ENCODE assay signal across 8 cellular contexts in the genomic region with DNA sequence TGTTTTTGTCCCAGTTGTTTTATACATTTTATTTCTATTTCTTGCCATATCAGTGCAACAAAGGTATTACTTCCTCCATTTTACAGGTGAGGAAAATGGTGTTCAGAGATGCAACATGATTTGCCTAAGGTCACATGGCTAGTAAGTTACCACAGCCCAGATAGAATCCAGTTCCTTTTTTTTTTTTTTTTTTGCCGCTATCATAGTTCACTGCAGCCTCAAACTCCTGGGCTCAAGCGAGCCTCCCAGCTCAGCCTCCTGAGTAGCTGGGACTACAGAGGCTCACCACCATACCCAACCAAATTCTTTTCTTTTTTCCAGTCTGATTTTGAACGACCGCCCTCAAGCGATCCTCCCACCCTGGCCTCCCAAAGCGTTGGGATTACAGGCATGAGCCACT. TPM values are rescaled to one million over a fixed set of nuclear protein-coding genes. Genes with fewer than 3 reads are reported as not detected.
DNase-seq lines count a peak whose midpoint lies in the region; ATAC-seq, FAIRE-seq and TF ChIP-seq lines count a peak whose summit lies in the region.

No MANE protein-coding gene starts in this region.

- no peaks in the 10 kb centered on the region for H4K20me1 ChIP-seq in GM23248 (ENCODE audit: insufficient read depth)
- H4K20me1 ChIP-seq in SU-DHL-6 (ENCODE audit: low read depth, low read length): no peaks in the 10 kb centered on the region

- H3K9ac ChIP-seq in GM23248 (no peak overlapping the region), SU-DHL-6 (ENCODE audit: low read length) (peak overlapping the region; percentile 96), kidney (ENCODE audit: low read length in 2 of 2) (no peak overlapping the region)

- H3K4me3 ChIP-seq in BE2C (ENCODE audit: low read depth, low read length) (peak overlapping the region; percentile 71), GM23248 (peak overlapping the region; percentile 94), SU-DHL-6 (ENCODE audit: insufficient read depth, low read length, poor library complexity, severe bottlenecking) (peak overlapping the region; percentile 71), kidney (ENCODE audit: low read length in 2 of 2) (peak overlapping the region; percentile 21 to 70), small intestine (ENCODE audit: low read depth in 1 of 2, low read length in 2 of 2) (peak overlapping the region in 1 of 2 donors; percentile 86)

- H3K27me3 ChIP-seq in BE2C (no peaks in the 10 kb centered on the region; the same call in 1 of the 2 replicates), GM23248 (replicated peaks; ENCODE audit: insufficient read depth) (0 out of 2 replicates have a peak, but pooled peaks cover 5% of the 10 kb centered on the region), SU-DHL-6 (ENCODE audit: low read length) (no peaks in the 10 kb centered on the region), small intestine (ENCODE audit: control insufficient read depth in 2 of 2, insufficient read depth in 2 of 2, low read length in 2 of 2) (no peaks in the 10 kb centered on the region)

- no peaks in the 10 kb centered on the region for H3K36me3 ChIP-seq in BE2C
- no peaks in the 10 kb centered on the region for H3K36me3 ChIP-seq in GM23248 (ENCODE audit: low read depth)
- peaks cover 3% of the 10 kb centered on the region; the same call in 1 of the 2 replicates for H3K36me3 ChIP-seq in SU-DHL-6 (ENCODE audit: low read length)
- no peaks in the 10 kb centered on the region for H3K36me3 ChIP-seq in kidney (ENCODE audit: control insufficient read depth in 1 of 2, insufficient read depth in 2 of 2, low read length in 2 of 2)
- H3K36me3 ChIP-seq in small intestine (ENCODE audit: control insufficient read depth in 2 of 2, insufficient read depth in 2 of 2, low read length in 2 of 2): no peaks in the 10 kb centered on the region

- H3K4me1 ChIP-seq in BE2C (no peaks in the 10 kb centered on the region), GM23248 (ENCODE audit: insufficient read depth) (no peaks in the 10 kb centered on the region), kidney (ENCODE audit: control insufficient read depth in 1 of 2, insufficient read depth in 1 of 2, low read depth in 1 of 2, low read length in 2 of 2) (peaks cover 0 to 5% of the 10 kb centered on the region in 2 donors), small intestine (ENCODE audit: control insufficient read depth in 2 of 2, insufficient read depth in 1 of 2, low read depth in 1 of 2, low read length in 1 of 2) (peaks cover 0 to 8% of the 10 kb centered on the region in 2 donors)

- H3K9me2 ChIP-seq in GM23248 (ENCODE audit: insufficient read depth) (no peaks in the 10 kb centered on the region), SU-DHL-6 (replicated peaks; ENCODE audit: insufficient read depth, low read length) (no peaks in the 10 kb centered on the region)

- H2AFZ ChIP-seq in GM23248: peak overlapping the region; percentile 94
- H2AFZ ChIP-seq in SU-DHL-6 (ENCODE audit: low read depth, low read length, severe bottlenecking): no peak overlapping the region

- no peaks in the 10 kb centered on the region for H3K9me3 ChIP-seq in BE2C
- no peaks in the 10 kb centered on the region for H3K9me3 ChIP-seq in GM23248 (ENCODE audit: low read depth)
- no peaks in the 10 kb centered on the region for H3K9me3 ChIP-seq in SU-DHL-6 (ENCODE audit: insufficient read depth, low read length)
- no peaks in the 10 kb centered on the region for H3K9me3 ChIP-seq in kidney (ENCODE audit: control insufficient read depth in 1 of 2, low read length in 2 of 2)
- no peaks in the 10 kb centered on the region for H3K9me3 ChIP-seq in small intestine (ENCODE audit: control insufficient read depth, low read depth)

- no peak for DNase-seq in BE2C
- no peak for DNase-seq in GM23248
- no peak for DNase-seq in kidney
- DNase-seq in cerebellar nuclear complex (lab: John Stamatoyannopoulos, UW): no peak
- DNase-seq in small intestine: no peak
- DNase-seq in NCI-H2029 (lab: John Stamatoyannopoulos, UW): no peak

- no peak overlapping the region for H3K27ac ChIP-seq in GM23248
- peak overlapping the region; percentile 98 for H3K27ac ChIP-seq in SU-DHL-6 (ENCODE audit: low read depth, low read length)
- H3K27ac ChIP-seq in kidney (ENCODE audit: low read depth in 2 of 2, low read length in 2 of 2): no peak overlapping the region
- H3K27ac ChIP-seq in small intestine (ENCODE audit: low read depth in 1 of 2, low read length in 1 of 2): peak overlapping the region in 1 of 2 donors; percentile 79

- in situ Hi-C loops in GM23248 (cut with MboI): no loop called here

- ATAC-seq in HG02571 (IDR thresholded peaks at IDR 0.05; ENCODE audit: unreplicated experiment): no peak

- TF ChIP-seq CTCF in BE2C (IDR thresholded peaks at IDR 0.05; ENCODE audit: low read depth, low read length) (no peak), SU-DHL-6 (IDR thresholded peaks at IDR 0.05; ENCODE audit: insufficient read depth, low read length, poor library complexity, severe bottlenecking) (no peak), kidney (IDR thresholded peaks at IDR 0.05; ENCODE audit: borderline replicate concordance, extremely low read depth, insufficient read depth) (no peak)

- H3K4me2 ChIP-seq in GM23248 (ENCODE audit: unreplicated experiment) (peak overlapping the region; percentile 86), SU-DHL-6 (ENCODE audit: low read depth, low read length, poor library complexity, severe bottlenecking) (peak overlapping the region; percentile 96)

- no peak for FAIRE-seq in kidney (lab: Jason Lieb, UNC)
- no peak for FAIRE-seq in small intestine (lab: Jason Lieb, UNC)

- no peaks in the 10 kb centered on the region; the same call in 1 of the 2 replicates for H3F3A ChIP-seq in GM23248 (ENCODE audit: insufficient read depth)
- peaks cover 76% of the 10 kb centered on the region for H3F3A ChIP-seq in SU-DHL-6 (ENCODE audit: insufficient read depth)

- intact Hi-C loops in kidney (cut with DNase I): no loop called here

- H3K79me2 ChIP-seq in GM23248 (ENCODE audit: insufficient read depth) (no peaks in the 10 kb centered on the region), SU-DHL-6 (ENCODE audit: insufficient read depth, low read length) (peaks cover 47% of the 10 kb centered on the region)

- WGBS in GM23248 (ENCODE audit: low coverage in 1 of 2, low lambda C conversion rate in 2 of 2, missing lambda C conversion rate in 2 of 2), 2 experiments: 78 to 81% methylated on average over 6 of the region's 6 CpGs
- WGBS in small intestine, 3 donors: 68 to 85% (median 79%) methylated on average over 6 of the region's 6 CpGs

RNA-seq across cellular contexts. Expression of gene CCDC69, which starts 0.5 kb away (rescaled TPM):
- polyA plus RNA-seq in BE2C (2012; ENCODE audit: insufficient read depth, insufficient read length, low read depth): 0.12 TPM
- total RNA-seq in GM23248 (2014; rRNA removed; shearing (Covaris generic)): 0.13 and 0.54 TPM in 2 replicates
- polyA plus RNA-seq in GM23248 (2016; fragmentation: Nextera tagmentation; extraction: Ambion mirVana) (0.47 and 0.56 TPM in 2 replicates), kidney (ENCODE audit: insufficient read depth, low read depth, low replicate concordance) (11.1 TPM), small intestine (10 to 100 TPM in 2 of 3 donors, 1 to 10 TPM in 1; 5.6 to 33.5 (median 22.4) TPM)
- total RNA-seq in kidney: 22.8 TPM

RNA-seq across cellular contexts. Expression of gene GM2A, which starts 28.6 kb away (rescaled TPM):
- polyA plus RNA-seq in BE2C (2012; ENCODE audit: insufficient read depth, insufficient read length, low read depth): 2.5 TPM
- 21.1 and 23.5 TPM in 2 replicates for total RNA-seq in GM23248 (2014; rRNA removed; shearing (Covaris generic))
- polyA plus RNA-seq in GM23248 (2016; fragmentation: Nextera tagmentation; extraction: Ambion mirVana): 10.5 and 11.2 TPM in 2 replicates
- total RNA-seq in kidney: 29.8 TPM
- 13.7 TPM for polyA plus RNA-seq in kidney (ENCODE audit: insufficient read depth, low read depth, low replicate concordance)
- polyA plus RNA-seq in small intestine: 10 to 100 TPM in 1 of 3 donors, 1 to 10 TPM in 2; 4.0 to 18.1 (median 6.2) TPM
